In the genomic region with DNA sequence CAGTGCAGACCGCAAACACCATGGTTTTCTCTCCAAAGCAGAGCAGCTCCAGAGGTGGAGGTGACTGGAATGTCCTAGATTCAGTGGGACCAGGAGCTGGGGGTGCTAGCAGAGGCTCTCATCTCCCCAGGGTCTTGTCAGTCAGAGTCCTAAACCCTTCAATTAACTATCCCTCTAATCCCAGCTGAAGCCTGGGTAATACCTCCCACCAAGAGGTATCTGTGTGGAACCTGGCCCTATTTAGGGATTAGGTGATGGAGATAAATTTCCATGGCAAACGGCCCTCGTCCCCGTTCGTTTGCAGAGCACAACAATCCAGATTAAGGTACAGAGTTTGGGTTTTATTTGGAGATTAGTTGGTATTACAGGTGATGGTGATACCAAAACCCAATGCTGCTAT, we compare ENCODE assay signal across 9 cellular contexts. TPM values are rescaled to one million over a fixed set of nuclear protein-coding genes. Genes with fewer than 3 reads are reported as not detected.
"Had no signal": no experiment of that assay in that cellular context is flagged by ENCODE, and none has a peak within 500 bp of the region (broad histone marks: within the 10 kb centered on the region; RNA-seq: fewer than 3 reads in every experiment).

No MANE protein-coding gene starts in this region.

- FAIRE-seq: H1, H54, HTR-8/SVneo, K562 had no signal

- ATAC-seq: GM23338, K562 had no signal

- H3K4me3 ChIP-seq: GM23338, K562 had no signal

- H3K27ac Mint-ChIP-seq: GM23338, H9 had no signal

- H3K9me3 Mint-ChIP-seq: GM23338, H9 had no signal

- DNase-seq: H9, HCEC 1CT, IMR-90 had no signal

- H3K4me3 Mint-ChIP-seq: GM23338, H9 had no signal

- H3K4me2 ChIP-seq: GM23338 had no signal

- H2AFZ ChIP-seq: GM23338 had no signal

RNA-seq across cellular contexts. Expression of a gene that starts 1.8 kb away (rescaled TPM):
- total RNA-seq: GM23338, H1, H9, HT-29, IMR-90, K562 had no signal
- polyA plus RNA-seq: GM23338, H1, IMR-90, K562 had no signal

RNA-seq across cellular contexts. Expression of a gene that starts 6.9 kb away (rescaled TPM):
- total RNA-seq: GM23338, H1, H9, HT-29 had no signal
